In the genomic region with DNA sequence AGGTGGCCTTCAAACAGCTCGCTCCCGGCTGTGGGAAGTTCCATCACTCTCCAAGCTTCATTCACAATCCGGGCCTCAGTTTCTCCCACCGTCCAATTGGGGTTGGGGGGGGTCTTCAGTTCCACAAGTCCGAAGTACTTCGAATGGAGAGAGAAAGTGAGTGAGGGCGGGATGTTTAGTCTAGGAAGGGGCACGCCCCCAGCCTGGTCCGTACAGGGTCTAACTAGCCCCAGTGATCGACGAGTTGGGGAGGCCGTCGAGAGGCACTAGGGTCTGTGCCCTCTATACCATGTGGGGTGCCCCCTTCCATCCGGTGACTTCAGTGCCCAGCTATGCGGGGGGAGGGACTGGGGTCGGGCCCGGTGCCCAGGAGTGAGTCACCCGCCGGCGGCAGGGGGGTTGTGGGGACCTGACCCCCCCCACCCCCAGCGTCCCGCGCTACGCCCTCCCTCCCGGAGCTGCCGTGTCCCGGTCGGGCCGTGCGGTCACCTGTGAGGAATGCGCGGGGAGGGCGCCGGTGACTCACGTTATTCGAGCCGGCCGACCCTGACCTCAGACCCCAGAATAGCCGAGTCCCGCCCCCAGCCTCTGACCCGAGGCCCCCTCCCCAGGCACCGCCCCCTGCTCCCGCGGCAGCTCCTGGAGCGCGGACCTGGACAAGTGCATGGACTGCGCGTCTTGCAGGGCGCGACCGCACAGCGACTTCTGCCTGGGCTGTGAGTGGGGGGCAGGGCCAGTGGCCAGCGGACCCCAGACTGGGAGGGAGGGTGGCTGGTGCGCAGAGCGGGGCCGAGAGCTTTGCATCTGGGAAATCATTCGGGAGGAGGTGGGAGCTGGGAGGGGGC, we compare ENCODE assay signal across 1 cellular context.
TF ChIP-seq lines count a peak whose summit lies in the region.

No MANE protein-coding gene starts in this region.

TF ChIP-seq in HCT116, 20 proteins besides CTCF, POLR2A, EP300 and RAD21:
- peak; percentile 44 for TF ChIP-seq TCF7L2 (IDR thresholded peaks at IDR 0.05; ENCODE audit: borderline replicate concordance, extremely low read depth, insufficient read depth, insufficient read length)
- TF ChIP-seq YY1 (IDR thresholded peaks at IDR 0.05; ENCODE audit: extremely low read depth, insufficient replicate concordance, low read depth, low read length), result peak; percentile 30
- peak; percentile 29; the same call in 1 of the 2 replicates for TF ChIP-seq POLR2AphosphoS5 (IDR thresholded peaks at IDR 0.05; ENCODE audit: low read depth, low read length)
- TF ChIP-seq, protein P1, sequence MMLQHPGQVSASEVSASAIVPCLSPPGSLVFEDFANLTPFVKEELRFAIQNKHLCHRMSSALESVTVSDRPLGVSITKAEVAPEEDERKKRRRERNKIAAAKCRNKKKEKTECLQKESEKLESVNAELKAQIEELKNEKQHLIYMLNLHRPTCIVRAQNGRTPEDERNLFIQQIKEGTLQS (IDR thresholded peaks at IDR 0.05), result no peak
